12 cellular contexts compared by ENCODE assay signal in genomic region chr10:93715345-93715744, GRCh38. TPM values are rescaled to one million over a fixed set of nuclear protein-coding genes. Genes with fewer than 3 reads are reported as not detected.
A peak's percentile ranks its signal among the peaks of the same experiment; 100 is the strongest.
DNase-seq lines count a peak whose midpoint lies in the region; ATAC-seq, FAIRE-seq and TF ChIP-seq lines count a peak whose summit lies in the region.
"Had no signal": no experiment of that assay in that cellular context is flagged by ENCODE, and none has a peak within 500 bp of the region (broad histone marks: within the 10 kb centered on the region; RNA-seq: fewer than 3 reads in every experiment).

No MANE protein-coding gene starts in this region.

- RAD21 ChIA-PET in GM12878 (lab: Charles Lee; ENCODE audit: unreplicated experiment): interaction anchor here (0.6 to 2.7 kb wide), 5 partner anchors 8 to 1906 kb away, joined by 3 to 18 read pairs (median 3); partner anchors contain the start of gene FRA10AC1

- in situ Hi-C loops in GM12878 (cut with MboI): no loop called here

- ATAC-seq in GM18907 (IDR thresholded peaks at IDR 0.05; ENCODE audit: unreplicated experiment) (peak; percentile 94), GM21576 (IDR thresholded peaks at IDR 0.05; ENCODE audit: unreplicated experiment) (peak; percentile 89), HG03066 (IDR thresholded peaks at IDR 0.05; ENCODE audit: low read depth, unreplicated experiment) (peak; percentile 71), GM12878 (peak; percentile 86)
- ATAC-seq: activated T-helper 17 cell treated with anti-CD3 and anti-CD28 coated beads, Interleukin-2, amount 50 U/mL, for 72 hours had no signal

- no peak for TF ChIP-seq RAD21 in GM12878 (IDR thresholded peaks at IDR 0.05; ENCODE audit: insufficient read depth, low read depth, low read length)

- H3K4me3 ChIP-seq in GM12878: no peak overlapping the region
- H3K4me3 ChIP-seq: tibial artery had no signal

- no peak overlapping the region for H2AFZ ChIP-seq in GM12878 (ENCODE audit: control insufficient read depth, low read depth, low read length)

- peaks cover 26% of the 10 kb centered on the region for H3K4me1 ChIP-seq in GM12878 (ENCODE audit: control insufficient read depth, insufficient read depth, low read length)
- H3K4me1 ChIP-seq: tibial artery had no signal

- POLR2A ChIA-PET in GM12878 (lab: Charles Lee): interaction anchor here (0.8 to 1.3 kb wide), 2 partner anchors 12 to 14 kb away, joined by 3 read pairs; no protein-coding TSS in a partner anchor

- no peaks in the 10 kb centered on the region for H3K9me3 ChIP-seq in GM12878 (replicated peaks; ENCODE audit: control insufficient read depth, insufficient read depth, low read length)
- H3K9me3 ChIP-seq: Caco-2, tibial artery had no signal

- H3K79me2 ChIP-seq in GM12878 (ENCODE audit: control insufficient read depth, insufficient read depth, low read length): no peaks in the 10 kb centered on the region

- peak; percentile 89 for DNase-seq in GM12878 (ENCODE audit: low read depth, low spot score)
- no peak for DNase-seq in NCI-H748 (lab: John Stamatoyannopoulos, UW; ENCODE audit: unreplicated experiment)
- DNase-seq in RCC 7860 (ENCODE audit: low spot score): no peak
- no peak for DNase-seq in NCI-H187 (lab: John Stamatoyannopoulos, UW)
- DNase-seq in posterior vena cava (ENCODE audit: low spot score): no peak
- DNase-seq: Caco-2, erythroblast, tibial artery had no signal

- peak overlapping the region; percentile 4 for H3K27ac ChIP-seq in GM12878 (ENCODE audit: control insufficient read depth, insufficient read depth)
- H3K27ac ChIP-seq: tibial artery had no signal

- BruUV-seq in GM12878 (replicated peaks; lab: Mats Ljungman, UMichigan): no TSS peak

- no peaks in the 10 kb centered on the region for H4K20me1 ChIP-seq in GM12878 (ENCODE audit: control insufficient read depth, insufficient read depth)

- H3K9ac ChIP-seq in GM12878 (ENCODE audit: control insufficient read depth, insufficient read depth, low read length): no peak overlapping the region

- TF ChIP-seq CTCF in GM12878 (IDR thresholded peaks at IDR 0.05 in 2 of 3, conservative IDR thresholded peaks at IDR 0.05 in 1 of 3; ENCODE audit: control insufficient read depth in 2 of 3, extremely low read depth in 1 of 3, insufficient read depth in 1 of 3, low read depth in 3 of 3, low read length in 3 of 3): no peak

- no peaks in the 10 kb centered on the region for H3K36me3 ChIP-seq in GM12878 (ENCODE audit: control insufficient read depth in 2 of 2, insufficient read depth in 2 of 2, low read length in 1 of 2)
- H3K36me3 ChIP-seq: tibial artery had no signal

- peak overlapping the region; percentile 5; the same call in 1 of the 2 replicates for H3K4me2 ChIP-seq in GM12878 (ENCODE audit: control insufficient read depth, insufficient read depth)

- FAIRE-seq in GM12878 (lab: Jason Lieb, UNC) (peak; percentile 96), RCC 7860 (lab: Jason Lieb, UNC) (no peak)

- SMC1A ChIA-PET in GM12878 (lab: Charles Lee; ENCODE audit: uncharacterized antibody, unreplicated experiment): interaction anchor here (1.0 to 1.4 kb wide), 3 partner anchors 9 to 101 kb away, joined by 4 to 9 read pairs (median 5); partner anchors contain the start of gene FRA10AC1

- 2% methylated on average over 5 of the region's 5 CpGs for WGBS in GM12878 (ENCODE audit: insufficient coverage, insufficient replicate concordance, low lambda C conversion rate, missing lambda C conversion rate)

- peak; percentile 77 to 96; a peak in 3 of 4 replicates for TF ChIP-seq EP300 in GM12878 (IDR thresholded peaks at IDR 0.05; ENCODE audit: borderline replicate concordance in 1 of 2, control insufficient read depth in 1 of 2, low read depth in 2 of 2, low read length in 2 of 2)

- H3K27me3 ChIP-seq in GM12878 (replicated peaks in 1 of 2; ENCODE audit: control insufficient read depth in 2 of 2, insufficient read depth in 2 of 2, low read length in 1 of 2): no peaks in the 10 kb centered on the region
- H3K27me3 ChIP-seq: tibial artery had no signal

- intact Hi-C loops in GM12878 (cut with micrococcal nuclease; ENCODE audit: unreplicated experiment) (no loop called here), posterior vena cava (cut with DNase I) (loop anchor here in 1 of 2 donors (2.0 kb wide), 1 partner anchor 69 kb away; no protein-coding TSS in a partner anchor)

- no peak for TF ChIP-seq POLR2A in GM12878 (IDR thresholded peaks at IDR 0.05; ENCODE audit: low read depth, low read length)

- CTCF ChIA-PET in GM12878 (lab: Yijun Ruan, JAX): interaction anchor here (0.9 to 1.7 kb wide), 5 partner anchors 8 to 29 kb away, joined by 3 to 19 read pairs (median 4); partner anchors contain the start of gene FRA10AC1

TF ChIP-seq in GM12878, 131 proteins besides CTCF, POLR2A, EP300 and RAD21 (continues in another document):
- TF ChIP-seq JUNB (IDR thresholded peaks at IDR 0.05) (peak; percentile 85), SMAD5 (IDR thresholded peaks at IDR 0.05; ENCODE audit: low read depth) (no peak), BACH1 (IDR thresholded peaks at IDR 0.05; ENCODE audit: borderline replicate concordance) (peak; percentile 88; the same call in 1 of the 2 replicates), BCL3 (IDR thresholded peaks at IDR 0.05; ENCODE audit: borderline replicate concordance, insufficient read depth, low read depth, low read length, poor library complexity, severe bottlenecking) (no peak), E2F4 (IDR thresholded peaks at IDR 0.05; ENCODE audit: low read depth, low read length) (no peak)

RNA-seq across cellular contexts. Expression of gene FRA10AC1, which starts 13.0 kb away (rescaled TPM):
- 120 and 179 TPM in 2 replicates for total RNA-seq in GM12878 (2013; cell fraction: nucleolus; rRNA removed)
- 8.5 and 8.9 TPM in 2 replicates for total RNA-seq in GM12878 (2014; rRNA removed)
- total RNA-seq in GM12878 (2014; rRNA removed; fragmentation: Illumina TruSeq; extraction: Trizol): 9.8 and 11.0 TPM in 2 replicates
- total RNA-seq in GM12878 (2021): 7.3 and 9.7 TPM in 2 replicates
- polyA plus RNA-seq in GM12878 (2011; ENCODE audit: low read depth): 3.8 TPM
- polyA plus RNA-seq in GM12878 (2011; rRNA removed): 18.1 and 33.3 TPM in 2 replicates
- polyA plus RNA-seq in GM12878 (2011; cell fraction: cytosol; rRNA removed): 2.0 and 10.9 TPM in 2 replicates
- 20.2 and 26.3 TPM in 2 replicates for polyA plus RNA-seq in GM12878 (2011; cell fraction: nucleus; rRNA removed)
- polyA plus RNA-seq in GM12878 (2012): 11.8 and 15.9 TPM in 2 replicates
- polyA plus RNA-seq in GM12878 (2014; fragmentation: Illumina TruSeq; extraction: Trizol): 13.3 and 20.6 TPM in 2 replicates
- 10 to 100 TPM in 1 of 2 experiments, 1 to 10 TPM in 1; 5.3 to 10.8 TPM for polyA plus RNA-seq in GM12878 (2014; fragmentation: Nextera tagmentation; extraction: Ambion mirVana)
- polyA plus RNA-seq in GM12878 (2014; rRNA removed): 6.6 and 10.0 TPM in 2 replicates
- 10 to 100 TPM in 1 of 2 experiments, 1 to 10 TPM in 1; 9.8 to 11.0 TPM for polyA plus RNA-seq in GM12878 (2016; fragmentation: Nextera tagmentation; extraction: Ambion mirVana)
- 8.3 and 8.4 TPM in 2 replicates for polyA minus RNA-seq in GM12878 (2011; rRNA and poly(A)+ RNA removed)
- 2.8 and 3.1 TPM in 2 replicates for polyA minus RNA-seq in GM12878 (2011; cell fraction: cytosol; rRNA and poly(A)+ RNA removed)
- polyA minus RNA-seq in GM12878 (2011; cell fraction: nucleus; rRNA and poly(A)+ RNA removed): 21.9 and 34.9 TPM in 2 replicates
- 10 to 100 TPM; 15.1 to 24.4 TPM for total RNA-seq in posterior vena cava

RNA-seq across cellular contexts. Expression of gene LGI1, which starts 42.4 kb away (rescaled TPM):
- total RNA-seq in GM12878 (2013; cell fraction: nucleolus; rRNA removed): not detected in 2 replicates
- not detected in 2 replicates for total RNA-seq in GM12878 (2014; rRNA removed)
- not detected in 2 replicates for total RNA-seq in GM12878 (2014; rRNA removed; fragmentation: Illumina TruSeq; extraction: Trizol)
- not detected in 2 replicates for total RNA-seq in GM12878 (2021)
- not detected for polyA plus RNA-seq in GM12878 (2011; ENCODE audit: low read depth)
- 0.04 TPM in 1 of 2 replicates, not detected in the other for polyA plus RNA-seq in GM12878 (2011; rRNA removed)
- polyA plus RNA-seq in GM12878 (2011; cell fraction: cytosol; rRNA removed): 0.16 TPM in 1 of 2 replicates, not detected in the other
- not detected in 2 replicates for polyA plus RNA-seq in GM12878 (2011; cell fraction: nucleus; rRNA removed)
- polyA plus RNA-seq in GM12878 (2012): 0.06 TPM in 1 of 2 replicates, not detected in the other
- polyA plus RNA-seq in GM12878 (2014; fragmentation: Illumina TruSeq; extraction: Trizol): not detected in 2 replicates
- not detected for polyA plus RNA-seq in GM12878 (2014; fragmentation: Nextera tagmentation; extraction: Ambion mirVana)
- polyA plus RNA-seq in GM12878 (2014; rRNA removed): not detected in 2 replicates
- polyA plus RNA-seq in GM12878 (2016; fragmentation: Nextera tagmentation; extraction: Ambion mirVana): not detected
- polyA minus RNA-seq in GM12878 (2011; rRNA and poly(A)+ RNA removed): not detected in 2 replicates
- polyA minus RNA-seq in GM12878 (2011; cell fraction: cytosol; rRNA and poly(A)+ RNA removed): not detected in 2 replicates
- polyA minus RNA-seq in GM12878 (2011; cell fraction: nucleus; rRNA and poly(A)+ RNA removed): not detected in 2 replicates
- total RNA-seq in posterior vena cava: 1 to 10 TPM in 1 of 2 donors, not detected in 1; 2.6 TPM
- total RNA-seq: activated T-helper 17 cell treated with anti-CD3 and anti-CD28 coated beads, Interleukin-2, amount 50 U/mL, for 72 hours had no signal
